ENCODE assay signal across 19 cellular contexts in the genomic region with DNA sequence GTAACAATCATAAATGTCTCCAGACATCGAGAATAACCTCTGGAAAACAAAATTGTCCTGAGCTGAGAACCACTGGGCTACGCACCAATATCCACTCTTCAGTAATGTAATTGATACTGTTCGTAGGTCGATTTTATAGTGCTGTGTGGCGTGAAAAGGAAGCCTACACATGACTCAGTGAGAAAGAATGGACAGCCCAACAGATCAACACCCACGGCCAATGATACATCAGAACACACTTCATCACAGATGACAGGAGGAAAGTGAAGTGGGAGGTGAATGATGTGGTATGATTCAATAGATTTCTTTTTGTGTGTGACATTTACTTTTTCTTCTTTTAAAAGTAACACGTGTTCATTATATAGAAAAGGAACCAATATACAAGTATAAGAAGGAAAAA.
DNase-seq lines count a peak whose midpoint lies in the region; ATAC-seq, FAIRE-seq and TF ChIP-seq lines count a peak whose summit lies in the region.
"Had no signal": no experiment of that assay in that cellular context is flagged by ENCODE, and none has a peak within 500 bp of the region (broad histone marks: within the 10 kb centered on the region; RNA-seq: fewer than 3 reads in every experiment).

No MANE protein-coding gene starts in this region.

- no peaks in the 10 kb centered on the region for H3K36me3 Mint-ChIP-seq in activated T-cell treated with anti-CD3 and anti-CD28 coated beads, Interleukin-2, amount 50 U/mL, for 4 hours (ENCODE audit: insufficient read depth)
- H3K36me3 Mint-ChIP-seq: activated naive CD4-positive, alpha-beta T cell treated with anti-CD3 and anti-CD28 coated beads, Interleukin-2, amount 50 U/mL, for 72 hours had no signal

- H3K36me3 ChIP-seq in HEK293 (ENCODE audit: control insufficient read depth in 2 of 2, insufficient read depth in 1 of 2, low read length in 2 of 2) (no peaks in the 10 kb centered on the region), left lung (no peaks in the 10 kb centered on the region)
- H3K36me3 ChIP-seq: vagina had no signal

- H3K27me3 Mint-ChIP-seq in activated T-cell treated with anti-CD3 and anti-CD28 coated beads, Interleukin-2, amount 50 U/mL, for 4 hours (ENCODE audit: low read depth), result peaks cover 1% of the 10 kb centered on the region
- H3K27me3 Mint-ChIP-seq: CD4-positive, alpha-beta T cell had no signal

- CTCF ChIA-PET in HEK293 (lab: Yijun Ruan, JAX) (interaction anchor here (0.6 kb wide), 1 partner anchor 227 kb away, joined by 3 read pairs; no protein-coding TSS in a partner anchor), RWPE1 (lab: Yijun Ruan, JAX) (interaction anchor here (0.6 to 1.0 kb wide), 2 partner anchors 55 to 375 kb away, joined by 3 to 4 read pairs; no protein-coding TSS in a partner anchor)

- POLR2A ChIA-PET in HEK293 (lab: Yijun Ruan, JAX), result no interaction called here
- POLR2A ChIA-PET in RWPE1 (lab: Yijun Ruan, JAX; ENCODE audit: low non-redundant PET), result no interaction called here

- ATAC-seq in left lung (no peak), GM21528 (IDR thresholded peaks at IDR 0.05; ENCODE audit: low FRiP score, unreplicated experiment) (no peak)
- ATAC-seq in activated T-cell treated with anti-CD3 and anti-CD28 coated beads, Interleukin-2, amount 50 U/mL, for 4 hours, result no peak
- ATAC-seq: T-helper 17 cell had no signal

- no peak overlapping the region for H3K4me3 Mint-ChIP-seq in activated T-cell treated with anti-CD3 and anti-CD28 coated beads, Interleukin-2, amount 50 U/mL, for 4 hours
- H3K4me3 Mint-ChIP-seq: CD4-positive, alpha-beta T cell; central memory CD8-positive, alpha-beta T cell; HFFc6; T-helper 17 cell had no signal

- no peaks in the 10 kb centered on the region for H3K9me3 ChIP-seq in HEK293 (ENCODE audit: control insufficient read depth, insufficient read depth, low read depth, low read length)
- no peaks in the 10 kb centered on the region for H3K9me3 ChIP-seq in left lung
- H3K9me3 ChIP-seq: vagina had no signal

- H3K27ac ChIP-seq in HEK293 (ENCODE audit: extremely low read depth, low read depth, low read length) (no peak overlapping the region), RWPE1 (no peak overlapping the region), left lung (no peak overlapping the region)
- H3K27ac ChIP-seq: skin epidermis, vagina had no signal

- no peaks in the 10 kb centered on the region for H3K4me1 Mint-ChIP-seq in activated T-cell treated with anti-CD3 and anti-CD28 coated beads, Interleukin-2, amount 50 U/mL, for 4 hours (ENCODE audit: low read depth)
- H3K4me1 Mint-ChIP-seq: central memory CD8-positive, alpha-beta T cell; T-helper 17 cell had no signal

- no peaks in the 10 kb centered on the region for H3K9me3 Mint-ChIP-seq in activated T-cell treated with anti-CD3 and anti-CD28 coated beads, Interleukin-2, amount 50 U/mL, for 4 hours
- H3K9me3 Mint-ChIP-seq: CD4-positive, alpha-beta T cell; HFFc6 had no signal

- TF ChIP-seq CTCF in HEK293 (tag by site-specific recombination; IDR thresholded peaks at IDR 0.05), result no peak
- TF ChIP-seq CTCF in RWPE1 (conservative IDR thresholded peaks at IDR 0.05; ENCODE audit: low read depth), result no peak
- TF ChIP-seq CTCF in fibroblast of pulmonary artery (IDR thresholded peaks at IDR 0.05; ENCODE audit: low read length, missing control alignments), result no peak
- TF ChIP-seq CTCF in left lung (IDR thresholded peaks at IDR 0.05), result no peak

- no peaks in the 10 kb centered on the region for H3K27me3 ChIP-seq in left lung
- H3K27me3 ChIP-seq: vagina had no signal

- DNase-seq in RWPE1 (ENCODE audit: low spot score) (peak; percentile 69), fibroblast of pulmonary artery (ENCODE audit: low read depth) (peak; percentile 51), urothelium cell line (ENCODE audit: low spot score) (peak; percentile 65), left lung (no peak)
- DNase-seq in activated T-cell treated with anti-CD3 and anti-CD28 coated beads, Interleukin-2, amount 50 U/mL, for 4 hours, result no peak
- DNase-seq: activated CD4-positive, alpha-beta T cell treated with anti-CD3 and anti-CD28 coated beads for 1 hour; CD4-positive, alpha-beta T cell; HFFc6; NCI-H2107; Right ventricle myocardium superior; stimulated activated naive CD4-positive, alpha-beta T cell treated with Interleukin-2 at 50 U/mL for 16 hours; T-helper 17 cell had no signal

- H3K4me1 ChIP-seq in HEK293 (ENCODE audit: control insufficient read depth, insufficient read depth, low read length) (no peaks in the 10 kb centered on the region), left lung (no peaks in the 10 kb centered on the region)
- H3K4me1 ChIP-seq: vagina had no signal

- no peak for FAIRE-seq in urothelium cell line (lab: Jason Lieb, UNC)
- FAIRE-seq: GM12891 had no signal

- H3K4me3 ChIP-seq in HEK293 (ENCODE audit: low read depth, low read length) (no peak overlapping the region), fibroblast of pulmonary artery (replicated peaks; ENCODE audit: low read depth, low read length) (no peak overlapping the region), left lung (no peak overlapping the region)
- H3K4me3 ChIP-seq: skin epidermis, vagina had no signal

- intact Hi-C loops in left lung (cut with DNase I), result no loop called here

TF ChIP-seq in HEK293, 187 proteins besides CTCF, POLR2A, EP300 and RAD21:
- TF ChIP-seq ZFHX2 (tag by site-specific recombination; conservative IDR thresholded peaks at IDR 0.05), result peak; percentile 82
- no peak for TF ChIP-seq ZNF610 (tag by site-specific recombination; IDR thresholded peaks at IDR 0.05; ENCODE audit: borderline replicate concordance)
- peak; percentile 87 for TF ChIP-seq EGR2 (tag by site-specific recombination; IDR thresholded peaks at IDR 0.05; ENCODE audit: low read depth)
- TF ChIP-seq ZNF558 (tag by site-specific recombination; IDR thresholded peaks at IDR 0.05), result no peak

Comparison
In these comparisons a context has a peak if more than half of its experiments do, and no peak if none do; other contexts are left out.
1. DNase-seq: peak in RWPE1 (single experiment), fibroblast of pulmonary artery (single experiment) and urothelium cell line (single experiment); none in left lung (0 of 2) and activated T-cell treated with anti-CD3 and anti-CD28 coated beads, Interleukin-2, amount 50 U/mL, for 4 hours (single experiment).